Comparison of ENCODE assay signal across 19 cellular contexts in the genomic region with DNA sequence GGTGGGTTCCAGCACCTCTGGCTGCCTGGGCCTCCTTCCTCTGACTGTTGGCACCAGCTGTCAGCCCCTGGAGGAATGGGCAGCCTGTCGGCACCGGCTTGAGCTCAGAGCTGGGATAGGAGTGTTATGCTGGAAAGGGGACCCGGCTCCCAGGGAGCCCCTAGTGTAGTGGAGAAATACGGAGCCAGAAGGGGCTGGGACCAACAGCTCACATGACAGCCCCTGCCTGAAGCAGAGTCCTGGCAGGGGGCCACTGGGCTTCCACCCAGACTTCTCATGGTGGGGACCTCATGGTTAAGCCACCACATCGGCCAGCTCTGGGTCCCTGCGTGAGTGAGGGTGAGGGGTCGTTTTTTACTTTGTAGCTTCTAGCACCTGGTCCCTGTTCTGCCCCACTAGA.
DNase-seq lines count a peak whose midpoint lies in the region; TF ChIP-seq lines count a peak whose summit lies in the region.
"Had no signal": no experiment of that assay in that cellular context is flagged by ENCODE, and none has a peak within 500 bp of the region (broad histone marks: within the 10 kb centered on the region; RNA-seq: fewer than 3 reads in every experiment).

No MANE protein-coding gene starts in this region.

- H4K20me1 ChIP-seq in smooth muscle cell (ENCODE audit: low read depth), result peaks cover 43% of the 10 kb centered on the region

- intact Hi-C loops in lower leg skin (cut with DNase I; ENCODE audit: low total_unique reads), result no loop called here

- H3K27me3 Mint-ChIP-seq in endodermal cell (ENCODE audit: insufficient read depth) (peaks cover 6% of the 10 kb centered on the region), mesothelial cell of epicardium (ENCODE audit: low read depth) (no peaks in the 10 kb centered on the region)
- H3K27me3 Mint-ChIP-seq: progenitor cell of endocrine pancreas had no signal

- H3K27me3 ChIP-seq in endodermal cell (ENCODE audit: control insufficient read depth, insufficient read depth, low read length, poor library complexity, severe bottlenecking), result no peaks in the 10 kb centered on the region
- no peaks in the 10 kb centered on the region for H3K27me3 ChIP-seq in stomach smooth muscle (ENCODE audit: control insufficient read depth in 1 of 2, insufficient read depth in 2 of 2, low read length in 2 of 2)
- no peaks in the 10 kb centered on the region for H3K27me3 ChIP-seq in smooth muscle cell (ENCODE audit: low read depth)
- H3K27me3 ChIP-seq: brain microvascular endothelial cell, colonic mucosa, transverse colon had no signal

- H3K36me3 Mint-ChIP-seq in endodermal cell (ENCODE audit: low read depth) (peaks cover 5% of the 10 kb centered on the region), mesothelial cell of epicardium (no peaks in the 10 kb centered on the region)
- H3K36me3 Mint-ChIP-seq: CD14-positive monocyte; stimulated activated naive B cell treated with anti-CD40 and anti-IgM and Interleukin-4, amounts not matched to agents 10 μg/mL and 1 μg/mL and 100 μg/mL, for 72 hours had no signal

- no peak overlapping the region for H3K27ac ChIP-seq in endodermal cell (ENCODE audit: low read depth, low read length)
- peak overlapping the region; percentile 93 for H3K27ac ChIP-seq in stomach smooth muscle (ENCODE audit: low read length)
- H3K27ac ChIP-seq in smooth muscle cell (ENCODE audit: low read depth), result no peak overlapping the region
- H3K27ac ChIP-seq: brain microvascular endothelial cell, colonic mucosa had no signal

- H3K4me1 Mint-ChIP-seq in endodermal cell (peaks cover 67% of the 10 kb centered on the region), mesothelial cell of epicardium (peaks cover 11% of the 10 kb centered on the region)

- H3K9ac ChIP-seq in endodermal cell (ENCODE audit: extremely low read depth, low read length, poor library complexity, severe bottlenecking), result no peak overlapping the region
- no peak overlapping the region for H3K9ac ChIP-seq in stomach smooth muscle (ENCODE audit: low read length in 2 of 2)
- no peak overlapping the region for H3K9ac ChIP-seq in smooth muscle cell (ENCODE audit: low read depth)

- no peak overlapping the region for H3K4me3 ChIP-seq in endodermal cell (ENCODE audit: low read length)
- peak overlapping the region in 1 of 2 donors; percentile 54 for H3K4me3 ChIP-seq in stomach smooth muscle (ENCODE audit: low read length in 2 of 2)
- H3K4me3 ChIP-seq in lower leg skin (ENCODE audit: low read depth, poor library complexity, severe bottlenecking), result no peak overlapping the region
- H3K4me3 ChIP-seq in smooth muscle cell, result no peak overlapping the region
- H3K4me3 ChIP-seq: colonic mucosa, transverse colon had no signal

- no peaks in the 10 kb centered on the region for H3F3A ChIP-seq in smooth muscle cell (ENCODE audit: low read depth)

- H3K4me1 ChIP-seq in endodermal cell (ENCODE audit: control insufficient read depth, insufficient read depth, low read length), result peaks cover 15% of the 10 kb centered on the region
- H3K4me1 ChIP-seq in stomach smooth muscle (ENCODE audit: control insufficient read depth, insufficient read depth, low read length), result peaks cover 56% of the 10 kb centered on the region
- H3K4me1 ChIP-seq in smooth muscle cell (ENCODE audit: low read depth), result no peaks in the 10 kb centered on the region
- H3K4me1 ChIP-seq: colonic mucosa had no signal

- TF ChIP-seq POLR2A in lower leg skin (IDR thresholded peaks at IDR 0.05), result no peak

- no peak for TF ChIP-seq CTCF in endodermal cell (conservative IDR thresholded peaks at IDR 0.05)
- no peak for TF ChIP-seq CTCF in mesothelial cell of epicardium (IDR thresholded peaks at IDR 0.05; ENCODE audit: unreplicated experiment)
- TF ChIP-seq CTCF in lower leg skin (IDR thresholded peaks at IDR 0.05), result no peak
- TF ChIP-seq CTCF in smooth muscle cell (IDR thresholded peaks at IDR 0.05; ENCODE audit: borderline replicate concordance, insufficient read depth, poor library complexity, severe bottlenecking), result no peak

- H3K4me2 ChIP-seq in smooth muscle cell, result no peak overlapping the region

- H3K79me2 ChIP-seq in smooth muscle cell (ENCODE audit: low read depth), result no peaks in the 10 kb centered on the region

- H3K9me3 Mint-ChIP-seq in endodermal cell (no peaks in the 10 kb centered on the region), mesothelial cell of epicardium (no peaks in the 10 kb centered on the region)
- H3K9me3 Mint-ChIP-seq: stimulated activated naive B cell treated with anti-CD40 and anti-IgM and Interleukin-4, amounts not matched to agents 10 μg/mL and 1 μg/mL and 100 μg/mL, for 72 hours had no signal

- no peak overlapping the region for H2AFZ ChIP-seq in smooth muscle cell (ENCODE audit: low read depth)

- 90 to 91% methylated on average over 2 to 7 of the region's 7 CpGs for WGBS in endodermal cell (ENCODE audit: insufficient coverage in 1 of 2, insufficient read length in 1 of 2), 2 experiments
- WGBS in lower leg skin, 2 donors, result 72 to 87% methylated on average over 7 of the region's 7 CpGs
- 96% methylated on average over 7 of the region's 7 CpGs for WGBS in smooth muscle cell (ENCODE audit: low lambda C conversion rate)

- no peaks in the 10 kb centered on the region for H3K36me3 ChIP-seq in endodermal cell (ENCODE audit: control insufficient read depth, insufficient read depth, low read length)
- H3K36me3 ChIP-seq in stomach smooth muscle (ENCODE audit: control insufficient read depth in 2 of 2, insufficient read depth in 2 of 2, low read length in 2 of 2), result no peaks in the 10 kb centered on the region
- H3K36me3 ChIP-seq in smooth muscle cell (ENCODE audit: low read depth), result no peaks in the 10 kb centered on the region
- H3K36me3 ChIP-seq: brain microvascular endothelial cell, colonic mucosa, transverse colon had no signal

- peak; percentile 23 for DNase-seq in NCI-H1694 treated with DMSO at 0.1 percent for 48 hours (lab: John Stamatoyannopoulos, UW)
- no peak for DNase-seq in endodermal cell
- DNase-seq in mesothelial cell of epicardium (ENCODE audit: low spot score in 2 of 2, unreplicated experiment in 2 of 2), result no peak
- DNase-seq in lower leg skin (ENCODE audit: low spot score in 2 of 2), result no peak
- DNase-seq in stimulated activated naive CD4-positive, alpha-beta T cell (lab: John Stamatoyannopoulos, UW), result no peak
- DNase-seq in NCI-H2081 treated with DMSO at 0.1 percent for 48 hours (lab: John Stamatoyannopoulos, UW), result no peak
- no peak for DNase-seq in smooth muscle cell (lab: John Stamatoyannopoulos, UW; ENCODE audit: unreplicated experiment)
- DNase-seq: activated CD4-positive, alpha-beta T cell treated with anti-CD3 and anti-CD28 coated beads, Interleukin-2, amount 50 U/mL, for 4 hours; activated CD8-positive, alpha-beta memory T cell treated with anti-CD3 and anti-CD28 coated beads, Interleukin-2, amount 50 U/mL, for 48 hours; brain microvascular endothelial cell; NCI-H510A treated with DMSO at 0.1 percent for 48 hours; RPMI8226; small intestine; stimulated activated naive B cell treated with anti-CD40 and anti-IgM and Interleukin-4, amounts not matched to agents 10 μg/mL and 1 μg/mL and 100 μg/mL, for 72 hours had no signal

- peak overlapping the region; percentile 28 for H3K27ac Mint-ChIP-seq in endodermal cell
- H3K27ac Mint-ChIP-seq in mesothelial cell of epicardium, result peak overlapping the region; percentile 21
- H3K27ac Mint-ChIP-seq: progenitor cell of endocrine pancreas; stimulated activated naive B cell treated with anti-CD40 and anti-IgM and Interleukin-4, amounts not matched to agents 10 μg/mL and 1 μg/mL and 100 μg/mL, for 72 hours had no signal

- no peaks in the 10 kb centered on the region for H3K9me3 ChIP-seq in endodermal cell (ENCODE audit: control insufficient read depth, low read length)
- H3K9me3 ChIP-seq in stomach smooth muscle (ENCODE audit: control insufficient read depth in 2 of 2, low read length in 2 of 2), result no peaks in the 10 kb centered on the region
- H3K9me3 ChIP-seq in smooth muscle cell (replicated peaks; ENCODE audit: low read depth), result no peaks in the 10 kb centered on the region
- H3K9me3 ChIP-seq: colonic mucosa, transverse colon had no signal

- no peak overlapping the region for H3K4me3 Mint-ChIP-seq in endodermal cell
- no peak overlapping the region for H3K4me3 Mint-ChIP-seq in mesothelial cell of epicardium
- H3K4me3 Mint-ChIP-seq: stimulated activated naive B cell treated with anti-CD40 and anti-IgM and Interleukin-4, amounts not matched to agents 10 μg/mL and 1 μg/mL and 100 μg/mL, for 72 hours had no signal
